Comparison of ENCODE assay signal across 20 cellular contexts in genomic region chr2:239006886-239007285, GRCh38.
DNase-seq lines count a peak whose midpoint lies in the region; ATAC-seq lines count a peak whose summit lies in the region.
"Had no signal": no experiment of that assay in that cellular context is flagged by ENCODE, and none has a peak within 500 bp of the region (broad histone marks: within the 10 kb centered on the region; RNA-seq: fewer than 3 reads in every experiment).

No MANE protein-coding gene starts in this region.

- DNase-seq in SIG-M5 treated with dmso at 0.1 percent for 504 hours (lab: John Stamatoyannopoulos, UW; ENCODE audit: unreplicated experiment) (peak; percentile 55), SIG-M5 (lab: John Stamatoyannopoulos, UW) (no peak), NCI-H69 (lab: John Stamatoyannopoulos, UW) (peak; percentile 19), epithelial cell of prostate (ENCODE audit: low read depth, low spot score) (peak; percentile 57), renal cortical epithelial cell (ENCODE audit: low read depth) (peak; percentile 40), MG63 (no peak)
- DNase-seq in activated CD4-positive, alpha-beta T cell treated with anti-CD3 and anti-CD28 coated beads, Interleukin-2, amount 50 U/mL, for 4 hours = no peak
- no peak for DNase-seq in naive thymus-derived CD8-positive, alpha-beta T cell
- DNase-seq: activated CD4-positive, alpha-beta T cell treated with anti-CD3 and anti-CD28 coated beads for 1 hour; activated CD8-positive, alpha-beta memory T cell treated with anti-CD3 and anti-CD28 coated beads, Interleukin-2, amount 50 U/mL, for 4 hours; activated gamma-delta T cell; CD4-positive, alpha-beta memory T cell; NCI-H1092; nucleus accumbens; SHP77 treated with DMSO at 0.1 percent for 48 hours; stimulated activated CD4-positive, alpha-beta T cell treated with anti-CD3 and anti-CD28 coated beads, Interleukin-1b, Interleukin-23, amount 100 ng/mL, for 48 hours had no signal

- no peaks in the 10 kb centered on the region for H3K4me1 Mint-ChIP-seq in naive thymus-derived CD8-positive, alpha-beta T cell
- H3K4me1 Mint-ChIP-seq: CD4-positive, alpha-beta memory T cell had no signal

- no peak overlapping the region for H3K4me3 ChIP-seq in MG63
- H3K4me3 ChIP-seq: sigmoid colon, uterus had no signal

- no peak overlapping the region for H3K4me3 Mint-ChIP-seq in naive thymus-derived CD8-positive, alpha-beta T cell
- H3K4me3 Mint-ChIP-seq: CD4-positive, alpha-beta memory T cell; T-helper 2 cell treated with Interferon-gamma antibody and Interleukin-4, amounts not matched to agents 5 μg/mL and 100 μg/mL, for 36 hours had no signal

- H3K27ac Mint-ChIP-seq in naive thymus-derived CD8-positive, alpha-beta T cell = no peak overlapping the region
- H3K27ac Mint-ChIP-seq: CD4-positive, alpha-beta memory T cell; T-helper 2 cell treated with Interferon-gamma antibody and Interleukin-4, amounts not matched to agents 5 μg/mL and 100 μg/mL, for 36 hours had no signal

- POLR2A ChIA-PET in naive thymus-derived CD8-positive, alpha-beta T cell (lab: Charles Lee) = no interaction called here

- H3K36me3 ChIP-seq in MG63 = no peaks in the 10 kb centered on the region
- H3K36me3 ChIP-seq: sigmoid colon, uterus had no signal

- no peak for ATAC-seq in naive thymus-derived CD8-positive, alpha-beta T cell
- ATAC-seq: left lobe of liver had no signal

- no peaks in the 10 kb centered on the region; the same call in 1 of the 2 replicates for H3K9me3 ChIP-seq in MG63
- H3K9me3 ChIP-seq: sigmoid colon, uterus had no signal

- peaks cover 0 to 14% (median 0%) of the 10 kb centered on the region in 3 donors for H3K36me3 Mint-ChIP-seq in naive thymus-derived CD8-positive, alpha-beta T cell
- H3K36me3 Mint-ChIP-seq: CD4-positive, alpha-beta memory T cell had no signal

- H3K9me3 Mint-ChIP-seq in naive thymus-derived CD8-positive, alpha-beta T cell = peaks cover 0 to 9% (median 6%) of the 10 kb centered on the region in 9 donors
- H3K9me3 Mint-ChIP-seq: T-helper 2 cell treated with Interferon-gamma antibody and Interleukin-4, amounts not matched to agents 5 μg/mL and 100 μg/mL, for 36 hours had no signal

- no peaks in the 10 kb centered on the region for H3K27me3 ChIP-seq in MG63
- H3K27me3 ChIP-seq: uterus had no signal

- no peak overlapping the region for H3K27ac ChIP-seq in epithelial cell of prostate
- H3K27ac ChIP-seq: sigmoid colon, uterus had no signal

- H3K27me3 Mint-ChIP-seq in naive thymus-derived CD8-positive, alpha-beta T cell = peaks cover 8 to 67% (median 26%) of the 10 kb centered on the region in 5 donors

Comparison
In these comparisons a context has a peak if more than half of its experiments do, and no peak if none do; other contexts are left out.
1. DNase-seq: peak in SIG-M5 treated with dmso at 0.1 percent for 504 hours (single experiment), NCI-H69 (single experiment), epithelial cell of prostate (single experiment) and renal cortical epithelial cell (single experiment); none in SIG-M5 (single experiment), activated CD4-positive, alpha-beta T cell treated with anti-CD3 and anti-CD28 coated beads, Interleukin-2, amount 50 U/mL, for 4 hours (0 of 2), MG63 (single experiment) and naive thymus-derived CD8-positive, alpha-beta T cell (0 of 10).